ENCODE assay signal across 22 cellular contexts in the genomic region with DNA sequence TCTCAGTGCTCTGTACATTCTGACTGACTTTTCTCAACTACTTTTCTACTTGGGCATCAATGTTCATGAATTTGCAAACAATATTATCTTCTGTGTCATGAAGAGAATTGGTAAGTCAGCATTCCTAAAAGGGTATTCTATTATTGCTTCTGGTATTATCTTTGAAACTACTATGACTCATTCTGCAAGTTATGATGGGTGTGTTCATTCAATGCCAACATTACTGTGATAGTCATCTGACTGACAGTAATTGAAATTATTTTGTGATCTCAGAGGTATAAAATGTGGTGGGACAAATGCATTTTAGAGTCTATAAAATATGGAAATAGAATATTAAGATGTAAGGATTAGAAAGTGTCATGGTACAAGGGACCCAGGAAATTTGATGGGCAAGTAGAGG.
"Had no signal": no experiment of that assay in that cellular context is flagged by ENCODE, and none has a peak within 500 bp of the region (broad histone marks: within the 10 kb centered on the region; RNA-seq: fewer than 3 reads in every experiment).

No MANE protein-coding gene starts in this region.

- H3K4me3 Mint-ChIP-seq: activated B cell treated with CpG ODN at 0.5 μM for 24 hours; activated CD4-positive, alpha-beta T cell treated with anti-CD3 and anti-CD28 coated beads, Interleukin-2, amount 10 ng/mL, durations not matched to agents 24 days and 14 days; activated CD8-positive, alpha-beta T cell treated with anti-CD3 and anti-CD28 coated beads, Interleukin-2, amount 10 ng/mL, durations not matched to agents 7 days and 5 days; central memory CD8-positive, alpha-beta T cell; nephron had no signal

- H3K36me3 ChIP-seq: heart right ventricle, left lung, tibial nerve had no signal

- H3K4me3 ChIP-seq: heart right ventricle, left lung, tibial nerve had no signal

- H3K4me1 ChIP-seq: heart right ventricle, left lung, tibial nerve had no signal

- H3K4me1 Mint-ChIP-seq: activated B cell treated with CpG ODN at 0.5 μM for 24 hours; activated CD4-positive, alpha-beta T cell treated with anti-CD3 and anti-CD28 coated beads, Interleukin-2, amount 10 ng/mL, durations not matched to agents 24 days and 14 days; central memory CD8-positive, alpha-beta T cell; nephron had no signal

- ATAC-seq: activated CD8-positive, alpha-beta T cell treated with anti-CD3 and anti-CD28 coated beads, Interleukin-2, amount 10 ng/mL, durations not matched to agents 7 days and 5 days; activated naive CD4-positive, alpha-beta T cell treated with anti-CD3 and anti-CD28 coated beads, Interleukin-2, amount 50 U/mL, for 72 hours; heart right ventricle; left lung; right cardiac atrium had no signal

- H3K27ac Mint-ChIP-seq: activated B cell treated with CpG ODN at 0.5 μM for 24 hours; activated CD4-positive, alpha-beta T cell treated with anti-CD3 and anti-CD28 coated beads, Interleukin-2, amount 10 ng/mL, durations not matched to agents 24 days and 14 days; activated CD8-positive, alpha-beta T cell treated with anti-CD3 and anti-CD28 coated beads, Interleukin-2, amount 10 ng/mL, durations not matched to agents 7 days and 5 days; activated naive CD4-positive, alpha-beta T cell treated with anti-CD3 and anti-CD28 coated beads, Interleukin-2, amount 50 U/mL, for 72 hours; nephron had no signal

- DNase-seq: activated B cell treated with CpG ODN at 0.5 μM for 24 hours; activated CD4-positive, alpha-beta T cell treated with anti-CD3 and anti-CD28 coated beads, Interleukin-2, amount 10 ng/mL, durations not matched to agents 24 days and 14 days; activated CD8-positive, alpha-beta memory T cell treated with anti-CD3 and anti-CD28 coated beads, Interleukin-2, amount 50 U/mL, for 4 hours; activated CD8-positive, alpha-beta T cell treated with anti-CD3 and anti-CD28 coated beads, Interleukin-2, amount 10 ng/mL, durations not matched to agents 7 days and 5 days; activated effector memory CD4-positive, alpha-beta T cell treated with anti-CD3 and anti-CD28 coated beads, Interleukin-2, amount 50 U/mL, for 16 hours; activated T-cell treated with anti-CD3 and anti-CD28 coated beads, Interleukin-2, amount 50 U/mL, for 48 hours; cortex of kidney; effector CD4-positive, alpha-beta T cell; foreskin melanocyte; heart right ventricle; left lung; mesenchymal stem cell; nucleus accumbens; right cardiac atrium; small intestine; stimulated activated CD4-positive, alpha-beta T cell treated with anti-CD3 and anti-CD28 coated beads, Interleukin-4, amount 100 ng/mL, for 24 hours; stimulated activated naive CD4-positive, alpha-beta T cell; substantia nigra had no signal

- H3K27me3 Mint-ChIP-seq: activated B cell treated with CpG ODN at 0.5 μM for 24 hours; activated CD4-positive, alpha-beta T cell treated with anti-CD3 and anti-CD28 coated beads, Interleukin-2, amount 10 ng/mL, durations not matched to agents 24 days and 14 days; central memory CD8-positive, alpha-beta T cell had no signal

- H3K9me3 ChIP-seq: left lung, tibial nerve had no signal

- H3K27ac ChIP-seq: heart right ventricle, left lung, tibial nerve had no signal

- H3K9me3 Mint-ChIP-seq: activated CD4-positive, alpha-beta T cell treated with anti-CD3 and anti-CD28 coated beads, Interleukin-2, amount 10 ng/mL, durations not matched to agents 24 days and 14 days; nephron had no signal

- H3K27me3 ChIP-seq: heart right ventricle, left lung, tibial nerve had no signal
